Comparison of ENCODE assay signal across 11 cellular contexts in the genomic region with DNA sequence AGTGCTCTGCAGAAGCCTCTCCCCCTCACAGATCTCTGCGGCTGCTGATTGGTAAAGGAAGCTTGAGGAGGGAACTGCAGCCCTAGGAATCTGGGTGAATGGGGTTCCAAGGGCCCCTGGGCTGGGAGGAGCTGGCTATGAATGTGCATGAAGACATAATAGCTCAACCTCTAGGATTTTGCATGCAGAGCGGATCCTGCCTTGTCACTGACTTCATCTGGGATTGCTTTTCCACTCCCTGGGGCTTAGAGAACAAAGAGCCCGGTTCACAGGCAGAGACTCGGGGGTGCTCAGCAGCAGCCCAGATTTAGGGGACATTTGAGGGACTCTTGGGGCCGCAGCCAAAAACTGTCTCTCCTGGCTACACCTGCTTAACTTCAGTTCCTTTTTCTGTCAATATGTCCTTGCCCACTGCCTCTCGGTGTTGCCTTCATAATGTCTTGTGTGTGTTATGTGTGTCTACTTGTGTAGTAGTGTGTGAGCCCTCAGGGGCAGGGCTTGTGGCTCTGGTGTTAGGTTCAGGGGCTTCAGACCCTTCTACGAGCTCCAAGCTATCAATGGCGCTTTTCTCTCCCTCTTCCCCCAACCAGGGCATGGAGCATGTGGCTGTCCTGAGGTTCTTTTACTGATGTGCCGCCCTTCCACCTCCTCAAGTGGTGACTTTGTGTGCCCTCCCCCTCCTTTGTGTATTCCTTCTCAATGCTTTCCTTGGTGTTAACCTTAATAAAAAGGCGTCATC. TPM values are rescaled to one million over a fixed set of nuclear protein-coding genes. Genes with fewer than 3 reads are reported as not detected.
A peak's percentile ranks its signal among the peaks of the same experiment; 100 is the strongest.
DNase-seq lines count a peak whose midpoint lies in the region; ATAC-seq and TF ChIP-seq lines count a peak whose summit lies in the region.
"Had no signal": no experiment of that assay in that cellular context is flagged by ENCODE, and none has a peak within 500 bp of the region (broad histone marks: within the 10 kb centered on the region; RNA-seq: fewer than 3 reads in every experiment).

No MANE protein-coding gene starts in this region.

- H3K27me3 Mint-ChIP-seq in activated naive CD4-positive, alpha-beta T cell treated with anti-CD3 and anti-CD28 coated beads for 36 hours (ENCODE audit: low read depth) = peaks cover 15% of the 10 kb centered on the region
- H3K27me3 Mint-ChIP-seq in activated naive CD8-positive, alpha-beta T cell treated with anti-CD3 and anti-CD28 coated beads for 36 hours = peaks cover 38% of the 10 kb centered on the region
- peaks cover 90% of the 10 kb centered on the region for H3K27me3 Mint-ChIP-seq in type B pancreatic cell

- H3K4me3 ChIP-seq in aorta (ENCODE audit: low read length in 2 of 2) = no peak overlapping the region

- H3K4me1 ChIP-seq in aorta (ENCODE audit: control insufficient read depth in 1 of 2, insufficient read depth in 2 of 2, low read length in 2 of 2) = no peaks in the 10 kb centered on the region

- WGBS in aorta, 2 donors = 85 to 86% methylated on average over 10 of the region's 10 CpGs

- no peak for TF ChIP-seq CTCF in type B pancreatic cell (conservative IDR thresholded peaks at IDR 0.05)

- H3K9me3 Mint-ChIP-seq in activated naive CD4-positive, alpha-beta T cell treated with anti-CD3 and anti-CD28 coated beads for 36 hours = no peaks in the 10 kb centered on the region
- no peaks in the 10 kb centered on the region for H3K9me3 Mint-ChIP-seq in activated naive CD4-positive, alpha-beta T cell treated with anti-CD3 and anti-CD28 coated beads, Interleukin-2, amount 50 U/mL, for 72 hours
- H3K9me3 Mint-ChIP-seq in activated naive CD8-positive, alpha-beta T cell treated with anti-CD3 and anti-CD28 coated beads for 36 hours = no peaks in the 10 kb centered on the region
- no peaks in the 10 kb centered on the region for H3K9me3 Mint-ChIP-seq in type B pancreatic cell

- H3K27me3 ChIP-seq in aorta (ENCODE audit: control insufficient read depth in 1 of 2, insufficient read depth in 2 of 2, low read length in 1 of 2) = no peaks in the 10 kb centered on the region

- no peak for ATAC-seq in activated naive CD4-positive, alpha-beta T cell treated with anti-CD3 and anti-CD28 coated beads, Interleukin-2, amount 50 U/mL, for 72 hours
- no peak for ATAC-seq in aorta (ENCODE audit: low FRiP score)
- ATAC-seq: Panc1 had no signal

- H3K27ac ChIP-seq in aorta (ENCODE audit: low read depth in 1 of 2, low read length in 2 of 2) = no peak overlapping the region
- H3K27ac ChIP-seq: C4-2B had no signal

- no peaks in the 10 kb centered on the region for H3K36me3 Mint-ChIP-seq in activated naive CD4-positive, alpha-beta T cell treated with anti-CD3 and anti-CD28 coated beads for 36 hours (ENCODE audit: low read depth)
- no peaks in the 10 kb centered on the region for H3K36me3 Mint-ChIP-seq in activated naive CD4-positive, alpha-beta T cell treated with anti-CD3 and anti-CD28 coated beads, Interleukin-2, amount 50 U/mL, for 72 hours
- no peaks in the 10 kb centered on the region for H3K36me3 Mint-ChIP-seq in activated naive CD8-positive, alpha-beta T cell treated with anti-CD3 and anti-CD28 coated beads for 36 hours
- no peaks in the 10 kb centered on the region for H3K36me3 Mint-ChIP-seq in type B pancreatic cell

- intact Hi-C loops in activated naive CD4-positive, alpha-beta T cell treated with anti-CD3 and anti-CD28 coated beads for 36 hours (cut with micrococcal nuclease) = loop anchor here (5.0 kb wide), 1 partner anchor 183 kb away; a partner anchor contains a TSS
- intact Hi-C loops in aorta (cut with DNase I) = no loop called here

- no peaks in the 10 kb centered on the region for H3K36me3 ChIP-seq in aorta (ENCODE audit: control insufficient read depth in 1 of 2, insufficient read depth in 2 of 2, low read length in 1 of 2)

- H3K27ac Mint-ChIP-seq in activated naive CD4-positive, alpha-beta T cell treated with anti-CD3 and anti-CD28 coated beads for 36 hours = no peak overlapping the region
- no peak overlapping the region for H3K27ac Mint-ChIP-seq in activated naive CD4-positive, alpha-beta T cell treated with anti-CD3 and anti-CD28 coated beads, Interleukin-2, amount 50 U/mL, for 72 hours
- H3K27ac Mint-ChIP-seq in activated naive CD8-positive, alpha-beta T cell treated with anti-CD3 and anti-CD28 coated beads for 36 hours = no peak overlapping the region
- peak overlapping the region; percentile 32 for H3K27ac Mint-ChIP-seq in type B pancreatic cell

- DNase-seq in activated naive CD4-positive, alpha-beta T cell treated with anti-CD3 and anti-CD28 coated beads for 36 hours = no peak
- no peak for DNase-seq in activated naive CD4-positive, alpha-beta T cell treated with anti-CD3 and anti-CD28 coated beads, Interleukin-2, amount 50 U/mL, for 72 hours (ENCODE audit: low spot score in 2 of 2)
- no peak for DNase-seq in activated naive CD8-positive, alpha-beta T cell treated with anti-CD3 and anti-CD28 coated beads for 36 hours
- DNase-seq in iPS-NIHi11 (ENCODE audit: low spot score) (peak; percentile 25), type B pancreatic cell (ENCODE audit: extremely low spot score, unreplicated experiment) (no peak), NCI-H2171 (lab: John Stamatoyannopoulos, UW) (no peak), NCI-H1105 (lab: John Stamatoyannopoulos, UW) (no peak), aorta (no peak)
- DNase-seq: NCI-H1417 treated with DMSO at 0.1 percent for 48 hours had no signal

- H3K9me3 ChIP-seq in aorta (ENCODE audit: control insufficient read depth, low read length) = no peaks in the 10 kb centered on the region

- H3K4me1 Mint-ChIP-seq in activated naive CD4-positive, alpha-beta T cell treated with anti-CD3 and anti-CD28 coated beads for 36 hours (ENCODE audit: low read depth) = peaks cover 12% of the 10 kb centered on the region
- H3K4me1 Mint-ChIP-seq in activated naive CD8-positive, alpha-beta T cell treated with anti-CD3 and anti-CD28 coated beads for 36 hours = peaks cover 22% of the 10 kb centered on the region
- H3K4me1 Mint-ChIP-seq in type B pancreatic cell (ENCODE audit: unreplicated experiment) = peaks cover 11% of the 10 kb centered on the region

- peak overlapping the region; percentile 33 for H3K4me3 Mint-ChIP-seq in activated naive CD4-positive, alpha-beta T cell treated with anti-CD3 and anti-CD28 coated beads for 36 hours
- peak overlapping the region; percentile 18 for H3K4me3 Mint-ChIP-seq in activated naive CD8-positive, alpha-beta T cell treated with anti-CD3 and anti-CD28 coated beads for 36 hours
- H3K4me3 Mint-ChIP-seq in type B pancreatic cell = peak overlapping the region; percentile 79

- CTCF ChIA-PET in activated naive CD4-positive, alpha-beta T cell treated with anti-CD3 and anti-CD28 coated beads for 36 hours (lab: Charles Lee) = interaction anchor here (0.7 to 0.8 kb wide), 3 partner anchors 12 to 28 kb away, joined by 3 read pairs; a partner anchor contains a TSS

RNA-seq across cellular contexts. Expression of a gene that starts 1.9 kb away (rescaled TPM):
- under 1 TPM in 1 of 2 experiments, not detected in 1; 0.14 TPM for total RNA-seq in activated naive CD4-positive, alpha-beta T cell treated with anti-CD3 and anti-CD28 coated beads for 36 hours
- under 1 TPM; 0.25 to 0.64 TPM for total RNA-seq in activated naive CD4-positive, alpha-beta T cell treated with anti-CD3 and anti-CD28 coated beads, Interleukin-2, amount 50 U/mL, for 72 hours
- under 1 TPM; 0.33 to 0.36 TPM for total RNA-seq in activated naive CD8-positive, alpha-beta T cell treated with anti-CD3 and anti-CD28 coated beads for 36 hours
- total RNA-seq in type B pancreatic cell (ENCODE audit: low replicate concordance) (0.98 and 2.4 TPM in 2 replicates), aorta (1 to 10 TPM; 1.1 to 2.2 TPM)
- polyA plus RNA-seq in aorta = 1 to 10 TPM in 1 of 2 donors, under 1 TPM in 1; 0.63 to 2.8 TPM

RNA-seq across cellular contexts. Expression of a gene that starts 17.7 kb away (rescaled TPM):
- not detected for total RNA-seq in activated naive CD4-positive, alpha-beta T cell treated with anti-CD3 and anti-CD28 coated beads for 36 hours
- not detected for total RNA-seq in activated naive CD4-positive, alpha-beta T cell treated with anti-CD3 and anti-CD28 coated beads, Interleukin-2, amount 50 U/mL, for 72 hours
- total RNA-seq in activated naive CD8-positive, alpha-beta T cell treated with anti-CD3 and anti-CD28 coated beads for 36 hours = not detected
- total RNA-seq in type B pancreatic cell (ENCODE audit: low replicate concordance) (not detected in 2 replicates), aorta (not detected)
- polyA plus RNA-seq in aorta = not detected

RNA-seq across cellular contexts. Expression of a gene that starts 28.0 kb away (rescaled TPM):
- 10 to 100 TPM; 36.7 to 47.9 TPM for total RNA-seq in activated naive CD4-positive, alpha-beta T cell treated with anti-CD3 and anti-CD28 coated beads for 36 hours
- 10 to 100 TPM; 30.7 to 45.3 TPM for total RNA-seq in activated naive CD4-positive, alpha-beta T cell treated with anti-CD3 and anti-CD28 coated beads, Interleukin-2, amount 50 U/mL, for 72 hours
- total RNA-seq in activated naive CD8-positive, alpha-beta T cell treated with anti-CD3 and anti-CD28 coated beads for 36 hours = 10 to 100 TPM; 29.9 to 30.3 TPM
- total RNA-seq in type B pancreatic cell (ENCODE audit: low replicate concordance) (27.0 and 29.5 TPM in 2 replicates), aorta (10 to 100 TPM; 32.8 to 34.2 TPM)
- polyA plus RNA-seq in aorta = 10 to 100 TPM; 20.7 to 25.6 TPM

Comparison
In these comparisons a context has a peak if more than half of its experiments do, and no peak if none do; other contexts are left out.
1. H3K4me3 Mint-ChIP-seq: peak in every context shown above with its lines; median percentile 79 in type B pancreatic cell; 33 in activated naive CD4-positive, alpha-beta T cell treated with anti-CD3 and anti-CD28 coated beads for 36 hours; 18 in activated naive CD8-positive, alpha-beta T cell treated with anti-CD3 and anti-CD28 coated beads for 36 hours.